In genomic region chr3:6928064-6928463, GRCh38 we compare ENCODE assay signal across 16 cellular contexts.
"Had no signal": no experiment of that assay in that cellular context is flagged by ENCODE, and none has a peak within 500 bp of the region (broad histone marks: within the 10 kb centered on the region; RNA-seq: fewer than 3 reads in every experiment).

No MANE protein-coding gene starts in this region.

- H3K9ac ChIP-seq: SK-N-SH had no signal

- H3K27ac ChIP-seq: ascending aorta, esophagus muscularis mucosa, left lung, skin epidermis, tibial nerve had no signal

- ATAC-seq: activated CD8-positive, alpha-beta T cell treated with anti-CD3 and anti-CD28 coated beads for 36 hours; activated naive CD8-positive, alpha-beta T cell treated with anti-CD3 and anti-CD28 coated beads, Interleukin-2, amount 50 U/mL, for 24 hours; effector memory CD8-positive, alpha-beta T cell; left lung; stimulated activated effector memory CD8-positive, alpha-beta T cell treated with anti-CD3 and anti-CD28 coated beads, Interleukin-12 subunit alpha, Interleukin-12 subunit beta, amount 100 ng/mL, for 72 hours had no signal

- H3K27me3 ChIP-seq: ascending aorta, esophagus muscularis mucosa, left lung, tibial nerve had no signal

- H3K36me3 ChIP-seq: ascending aorta, esophagus muscularis mucosa, left lung, tibial nerve had no signal

- H3K4me1 ChIP-seq: ascending aorta, esophagus muscularis mucosa, left lung, tibial nerve had no signal

- H3K9me2 ChIP-seq: SK-N-SH had no signal

- H3K4me3 ChIP-seq: ascending aorta, esophagus muscularis mucosa, left lung, skin epidermis, tibial nerve had no signal

- DNase-seq: activated CD4-positive, alpha-beta T cell treated with anti-CD3 and anti-CD28 coated beads for 4 hours; activated CD8-positive, alpha-beta memory T cell treated with anti-CD3 and anti-CD28 coated beads, Interleukin-2, amount 50 U/mL, for 4 hours; activated CD8-positive, alpha-beta T cell treated with anti-CD3 and anti-CD28 coated beads for 36 hours; activated naive CD4-positive, alpha-beta T cell treated with Interleukin-2 at 50 U/mL for 16 hours; activated naive CD8-positive, alpha-beta T cell treated with anti-CD3 and anti-CD28 coated beads, Interleukin-2, amount 50 U/mL, for 24 hours; cerebellar nuclear complex; effector memory CD8-positive, alpha-beta T cell; glutamatergic neuron; left lung; retina; SK-N-SH had no signal

- H3K4me2 ChIP-seq: SK-N-SH had no signal

- H3K9me3 ChIP-seq: ascending aorta, esophagus muscularis mucosa, left lung, tibial nerve had no signal
